ENCODE assay signal across 19 cellular contexts in the genomic region with DNA sequence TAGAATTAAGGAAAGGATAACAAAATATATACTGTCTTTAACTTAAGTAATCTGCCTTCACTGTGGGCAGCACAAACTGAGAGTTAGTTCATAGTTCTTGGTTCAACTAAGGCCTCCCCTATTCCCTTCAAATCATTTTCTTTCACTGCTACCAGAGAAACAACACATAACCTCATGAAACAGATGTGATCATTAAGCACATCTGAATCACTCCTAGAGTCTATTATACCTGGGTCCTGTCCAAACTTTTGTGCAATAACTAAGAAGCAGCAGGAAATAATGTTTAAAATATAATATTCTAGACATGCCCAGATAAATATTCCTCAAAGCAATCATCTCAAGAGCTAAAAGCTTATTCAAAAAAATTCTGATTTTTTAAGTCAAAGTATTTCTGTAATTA.
A peak's percentile ranks its signal among the peaks of the same experiment; 100 is the strongest.
DNase-seq lines count a peak whose midpoint lies in the region; ATAC-seq, FAIRE-seq and TF ChIP-seq lines count a peak whose summit lies in the region.
"Had no signal": no experiment of that assay in that cellular context is flagged by ENCODE, and none has a peak within 500 bp of the region (broad histone marks: within the 10 kb centered on the region; RNA-seq: fewer than 3 reads in every experiment).

No MANE protein-coding gene starts in this region.

- no peak overlapping the region for H3K4me3 ChIP-seq in bronchial epithelial cell (ENCODE audit: low read depth, low read length)
- no peak overlapping the region for H3K4me3 ChIP-seq in aorta (ENCODE audit: low read length in 2 of 2)
- H3K4me3 ChIP-seq: ascending aorta, mucosa of descending colon, prostate gland had no signal

- peaks cover 0 to 7% of the 10 kb centered on the region in 2 donors for H3K4me1 ChIP-seq in aorta (ENCODE audit: control insufficient read depth in 1 of 2, insufficient read depth in 2 of 2, low read length in 2 of 2)
- H3K4me1 ChIP-seq: ascending aorta, Caco-2, prostate gland had no signal

- TF ChIP-seq CTCF in bronchial epithelial cell (IDR thresholded peaks at IDR 0.05; ENCODE audit: insufficient read depth, low read length, severe bottlenecking) = no peak

- no peaks in the 10 kb centered on the region for H3K9me3 ChIP-seq in aorta (ENCODE audit: control insufficient read depth, low read length)
- H3K9me3 ChIP-seq: ascending aorta, Caco-2, mucosa of descending colon, prostate gland had no signal

- H3K27me3 ChIP-seq in bronchial epithelial cell (ENCODE audit: control insufficient read depth, insufficient read depth, low read length) = no peaks in the 10 kb centered on the region
- no peaks in the 10 kb centered on the region for H3K27me3 ChIP-seq in aorta (ENCODE audit: control insufficient read depth in 1 of 2, insufficient read depth in 2 of 2, low read length in 1 of 2)
- H3K27me3 ChIP-seq: ascending aorta had no signal

- H3K36me3 ChIP-seq in bronchial epithelial cell (ENCODE audit: control insufficient read depth, insufficient read depth, low read length) = peaks cover 9% of the 10 kb centered on the region
- peaks cover 2 to 3% of the 10 kb centered on the region in 2 donors for H3K36me3 ChIP-seq in aorta (ENCODE audit: control insufficient read depth in 1 of 2, insufficient read depth in 2 of 2, low read length in 1 of 2)
- H3K36me3 ChIP-seq: prostate gland had no signal

- ATAC-seq in Right ventricle myocardium inferior (peak; percentile 63), aorta (ENCODE audit: low FRiP score) (peak; percentile 59), left lobe of liver (no peak)
- ATAC-seq in natural killer cell treated with Interleukin-12 subunit alpha and Interleukin-12 subunit beta and Interleukin-15 and Interleukin-18, amount 100 ng/mL, for 72 hours = no peak
- ATAC-seq: activated CD8-positive, alpha-beta T cell treated with anti-CD3 and anti-CD28 coated beads for 36 hours; mucosa of descending colon had no signal

- H3K4me3 Mint-ChIP-seq in natural killer cell treated with Interleukin-12 subunit alpha and Interleukin-12 subunit beta and Interleukin-15 and Interleukin-18, amount 100 ng/mL, for 72 hours = no peak overlapping the region
- H3K4me3 Mint-ChIP-seq: activated CD8-positive, alpha-beta T cell treated with anti-CD3 and anti-CD28 coated beads for 36 hours had no signal

- no peaks in the 10 kb centered on the region for H3K9me3 Mint-ChIP-seq in natural killer cell treated with Interleukin-12 subunit alpha and Interleukin-12 subunit beta and Interleukin-15 and Interleukin-18, amount 100 ng/mL, for 72 hours
- H3K9me3 Mint-ChIP-seq: activated CD8-positive, alpha-beta T cell treated with anti-CD3 and anti-CD28 coated beads for 36 hours had no signal

- H3K27me3 Mint-ChIP-seq in natural killer cell treated with Interleukin-12 subunit alpha and Interleukin-12 subunit beta and Interleukin-15 and Interleukin-18, amount 100 ng/mL, for 72 hours = no peaks in the 10 kb centered on the region
- H3K27me3 Mint-ChIP-seq: activated CD8-positive, alpha-beta T cell treated with anti-CD3 and anti-CD28 coated beads for 36 hours had no signal

- H3K4me1 Mint-ChIP-seq in natural killer cell treated with Interleukin-12 subunit alpha and Interleukin-12 subunit beta and Interleukin-15 and Interleukin-18, amount 100 ng/mL, for 72 hours (ENCODE audit: low read depth in 2 of 2) = peaks cover 0 to 3% of the 10 kb centered on the region in 2 donors

- DNase-seq in Right ventricle myocardium inferior (ENCODE audit: missing footprints) = no peak
- no peak for DNase-seq in cardiac septum (ENCODE audit: low spot score)
- DNase-seq in bronchial epithelial cell (ENCODE audit: low read depth) = peak; percentile 18
- no peak for DNase-seq in aorta
- DNase-seq in natural killer cell treated with Interleukin-12 subunit alpha and Interleukin-12 subunit beta and Interleukin-15 and Interleukin-18, amount 100 ng/mL, for 72 hours (ENCODE audit: low spot score) = no peak
- no peak for DNase-seq in left lobe of liver (ENCODE audit: low spot score)
- no peak for DNase-seq in NK-92 treated with Interleukin-12 subunit alpha and Interleukin-12 subunit beta, amount 100 ng/mL, for 24 hours (lab: John Stamatoyannopoulos, UW)
- DNase-seq: 8988T; activated CD8-positive, alpha-beta T cell treated with anti-CD3 and anti-CD28 coated beads for 36 hours; Caco-2; GDM1; Kasumi-1; kidney; mucosa of descending colon; NCI-H187; NCI-H526 treated with DMSO at 0.1 percent for 48 hours had no signal

- no peak overlapping the region for H3K27ac Mint-ChIP-seq in natural killer cell treated with Interleukin-12 subunit alpha and Interleukin-12 subunit beta and Interleukin-15 and Interleukin-18, amount 100 ng/mL, for 72 hours
- H3K27ac Mint-ChIP-seq: activated CD8-positive, alpha-beta T cell treated with anti-CD3 and anti-CD28 coated beads for 36 hours had no signal

- peaks cover 28% of the 10 kb centered on the region for H3K36me3 Mint-ChIP-seq in natural killer cell treated with Interleukin-12 subunit alpha and Interleukin-12 subunit beta and Interleukin-15 and Interleukin-18, amount 100 ng/mL, for 72 hours

- no peak overlapping the region for H3K27ac ChIP-seq in aorta (ENCODE audit: low read depth in 1 of 2, low read length in 2 of 2)
- H3K27ac ChIP-seq: prostate gland had no signal

- FAIRE-seq in bronchial epithelial cell (lab: Jason Lieb, UNC) = no peak
- FAIRE-seq in islet of Langerhans (lab: Jason Lieb, UNC) = peak; percentile 47
- FAIRE-seq: kidney had no signal

- intact Hi-C loops in Right ventricle myocardium inferior (cut with DNase I) (loop anchor here (10.0 kb wide), 1 partner anchor 185 kb away; no protein-coding TSS in a partner anchor), cardiac septum (cut with DNase I) (no loop called here), aorta (cut with DNase I) (no loop called here)

Comparison
In these comparisons a context has a peak if more than half of its experiments do, and no peak if none do; other contexts are left out.
1. ATAC-seq: peak in Right ventricle myocardium inferior (single experiment) and aorta (single experiment); none in natural killer cell treated with Interleukin-12 subunit alpha and Interleukin-12 subunit beta and Interleukin-15 and Interleukin-18, amount 100 ng/mL, for 72 hours (0 of 2) and left lobe of liver (single experiment).